In the genomic region with DNA sequence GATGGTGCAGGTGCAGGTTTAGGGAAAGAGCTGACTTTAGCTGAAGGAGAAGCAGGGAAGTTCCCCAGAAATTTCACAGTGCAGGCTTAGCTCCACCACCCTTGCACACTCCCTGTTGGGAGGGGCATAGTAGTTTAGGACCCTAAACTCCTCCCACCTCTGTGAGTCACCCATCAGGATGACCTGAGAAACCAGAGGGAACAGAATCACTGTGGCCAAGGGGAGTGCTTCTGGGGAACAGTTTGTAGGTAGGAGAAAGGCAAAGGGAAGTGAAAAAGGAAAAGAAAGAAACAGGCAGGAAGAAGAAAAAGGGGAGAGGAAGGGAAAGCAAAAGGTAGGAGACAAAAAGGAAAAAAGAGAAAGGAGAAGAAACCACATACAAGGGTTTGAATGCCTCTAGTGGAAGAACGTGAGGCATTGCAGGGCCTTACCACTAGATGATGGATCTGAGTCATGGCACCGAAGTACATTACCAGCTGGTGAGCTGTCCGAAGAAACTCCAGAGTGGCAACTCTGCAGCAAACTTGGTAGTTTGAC, we compare ENCODE assay signal across 8 cellular contexts.
DNase-seq lines count a peak whose midpoint lies in the region; ATAC-seq and TF ChIP-seq lines count a peak whose summit lies in the region.

No MANE protein-coding gene starts in this region.

- H3K27me3 Mint-ChIP-seq in stimulated activated memory B cell treated with anti-CD40 and anti-IgM and Interleukin-4, amounts not matched to agents 10 μg/mL and 1 μg/mL and 100 μg/mL, for 72 hours, result no peaks in the 10 kb centered on the region

- no peaks in the 10 kb centered on the region for H3K79me2 ChIP-seq in fibroblast of lung (ENCODE audit: control insufficient read depth, insufficient read depth, low read length)

- peak overlapping the region in 2 of 4 experiments; percentile 6 to 13 for H3K4me3 ChIP-seq in fibroblast of lung (replicated peaks in 1 of 4; ENCODE audit: control extremely low read depth in 1 of 4, insufficient read depth in 1 of 4, low read depth in 3 of 4, low read length in 4 of 4)

- H3K36me3 Mint-ChIP-seq in stimulated activated memory B cell treated with anti-CD40 and anti-IgM and Interleukin-4, amounts not matched to agents 10 μg/mL and 1 μg/mL and 100 μg/mL, for 72 hours, result no peaks in the 10 kb centered on the region

- H3K27ac Mint-ChIP-seq in stimulated activated memory B cell treated with anti-CD40 and anti-IgM and Interleukin-4, amounts not matched to agents 10 μg/mL and 1 μg/mL and 100 μg/mL, for 72 hours, result no peak overlapping the region

- H3K27me3 ChIP-seq in fibroblast of lung (ENCODE audit: control insufficient read depth, insufficient read depth, low read length), result no peaks in the 10 kb centered on the region

- no peaks in the 10 kb centered on the region for H3K4me1 ChIP-seq in fibroblast of lung (ENCODE audit: control insufficient read depth, extremely low read depth, insufficient read depth, low read length)

- DNase-seq in DMS153 (lab: John Stamatoyannopoulos, UW) (peak; percentile 68), DMS153 treated with DMSO at 0.1 percent for 48 hours (lab: John Stamatoyannopoulos, UW; ENCODE audit: unreplicated experiment) (no peak), NCI-H69 (lab: John Stamatoyannopoulos, UW) (peak; percentile 96), fibroblast of lung (ENCODE audit: low read depth in 2 of 2) (peak; percentile 71 to 83), hypothalamus (lab: John Stamatoyannopoulos, UW) (no peak), substantia nigra (lab: John Stamatoyannopoulos, UW) (no peak)

- ATAC-seq in HG03039 (IDR thresholded peaks at IDR 0.05; ENCODE audit: unreplicated experiment), result peak; percentile 78
- ATAC-seq in stimulated activated memory B cell treated with anti-CD40 and anti-IgM and Interleukin-4, amounts not matched to agents 10 μg/mL and 1 μg/mL and 100 μg/mL, for 72 hours, result peak; percentile 68

- H4K20me1 ChIP-seq in fibroblast of lung (ENCODE audit: control insufficient read depth, extremely low read depth, insufficient read depth, low read length), result no peaks in the 10 kb centered on the region

- no peak overlapping the region for H3K4me3 Mint-ChIP-seq in stimulated activated memory B cell treated with anti-CD40 and anti-IgM and Interleukin-4, amounts not matched to agents 10 μg/mL and 1 μg/mL and 100 μg/mL, for 72 hours

- no peak overlapping the region for H3K9ac ChIP-seq in fibroblast of lung (ENCODE audit: insufficient read depth, low read length)

- H3K9me3 ChIP-seq in fibroblast of lung (ENCODE audit: control insufficient read depth, insufficient read depth, low read depth, low read length), result no peaks in the 10 kb centered on the region

- H3K4me2 ChIP-seq in fibroblast of lung (ENCODE audit: extremely low read depth, insufficient read depth, low read length), result peak overlapping the region; percentile 62

- H3K36me3 ChIP-seq in fibroblast of lung (ENCODE audit: control insufficient read depth, insufficient read depth, low read length), result no peaks in the 10 kb centered on the region

- H2AFZ ChIP-seq in fibroblast of lung (ENCODE audit: low read length), result peak overlapping the region; percentile 35

- H3K4me1 Mint-ChIP-seq in stimulated activated memory B cell treated with anti-CD40 and anti-IgM and Interleukin-4, amounts not matched to agents 10 μg/mL and 1 μg/mL and 100 μg/mL, for 72 hours, result no peaks in the 10 kb centered on the region

- no peaks in the 10 kb centered on the region for H3K9me3 Mint-ChIP-seq in stimulated activated memory B cell treated with anti-CD40 and anti-IgM and Interleukin-4, amounts not matched to agents 10 μg/mL and 1 μg/mL and 100 μg/mL, for 72 hours

- peak; percentile 60 to 80 for TF ChIP-seq CTCF in fibroblast of lung (conservative IDR thresholded peaks at IDR 0.05 in 1 of 2, IDR thresholded peaks at IDR 0.05 in 1 of 2; ENCODE audit: low read depth in 1 of 2, low read length in 2 of 2)

- H3K27ac ChIP-seq in fibroblast of lung (ENCODE audit: insufficient read depth, low read length), result peak overlapping the region; percentile 10
- no peak overlapping the region for H3K27ac ChIP-seq in substantia nigra (ENCODE audit: low read depth, low read length, poor library complexity, severe bottlenecking)

Comparison
In these comparisons a context has a peak if more than half of its experiments do, and no peak if none do; other contexts are left out.
1. DNase-seq: peak in DMS153 (single experiment), NCI-H69 (single experiment) and fibroblast of lung (2 of 2); none in DMS153 treated with DMSO at 0.1 percent for 48 hours (single experiment), hypothalamus (0 of 51) and substantia nigra (0 of 49).